Comparison of ENCODE assay signal across 27 cellular contexts in the genomic region with DNA sequence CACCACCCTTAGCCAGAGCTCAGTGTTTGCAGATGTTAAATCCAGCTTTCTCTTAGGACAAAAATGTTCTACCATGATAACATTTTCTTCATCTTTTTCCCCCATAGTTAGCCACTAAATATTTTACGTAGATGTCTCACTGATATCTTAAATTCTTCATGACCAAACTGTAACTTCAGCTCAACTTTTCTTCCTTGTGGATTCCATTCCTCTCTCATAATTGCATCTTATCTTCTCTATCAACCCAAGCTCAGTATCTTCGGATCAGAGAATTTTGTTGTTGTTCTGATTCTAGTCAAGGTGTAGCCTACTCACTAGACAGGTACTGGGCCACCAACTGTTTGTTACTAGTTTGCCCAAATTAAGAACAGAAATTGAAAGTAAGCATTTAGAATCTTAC.
A peak's percentile ranks its signal among the peaks of the same experiment; 100 is the strongest.
DNase-seq lines count a peak whose midpoint lies in the region; ATAC-seq, FAIRE-seq and TF ChIP-seq lines count a peak whose summit lies in the region.
"Had no signal": no experiment of that assay in that cellular context is flagged by ENCODE, and none has a peak within 500 bp of the region (broad histone marks: within the 10 kb centered on the region; RNA-seq: fewer than 3 reads in every experiment).

No MANE protein-coding gene starts in this region.

- H3K27me3 Mint-ChIP-seq in CD14-positive monocyte (ENCODE audit: low read depth in 3 of 3) (no peaks in the 10 kb centered on the region), IgD-negative memory B cell (peaks cover 2% of the 10 kb centered on the region), astrocyte (ENCODE audit: low read depth, unreplicated experiment) (no peaks in the 10 kb centered on the region)

- H3K4me1 Mint-ChIP-seq in CD14-positive monocyte, result peaks cover 30% of the 10 kb centered on the region
- peaks cover 40 to 67% (median 47%) of the 10 kb centered on the region in 3 donors for H3K4me1 Mint-ChIP-seq in IgD-negative memory B cell
- H3K4me1 Mint-ChIP-seq in astrocyte (ENCODE audit: low read depth, unreplicated experiment), result peaks cover 24% of the 10 kb centered on the region

- H3K9me3 Mint-ChIP-seq in CD14-positive monocyte, result peaks cover 0 to 2% (median 0%) of the 10 kb centered on the region in 7 donors
- H3K9me3 Mint-ChIP-seq in IgD-negative memory B cell, result no peaks in the 10 kb centered on the region
- H3K9me3 Mint-ChIP-seq in astrocyte (ENCODE audit: unreplicated experiment), result peaks cover 1% of the 10 kb centered on the region

- peak overlapping the region in 5 of 7 donors; percentile 5 to 81 (median 27) for H3K27ac Mint-ChIP-seq in CD14-positive monocyte
- peak overlapping the region in 2 of 3 donors; percentile 4 to 83 for H3K27ac Mint-ChIP-seq in IgD-negative memory B cell
- no peak overlapping the region for H3K27ac Mint-ChIP-seq in astrocyte (ENCODE audit: unreplicated experiment)

- H3K4me1 ChIP-seq in astrocyte (ENCODE audit: insufficient read depth, low read length) (peaks cover 5% of the 10 kb centered on the region), neutrophil (ENCODE audit: control insufficient read depth in 1 of 2, insufficient read depth in 1 of 2, low read depth in 1 of 2, low read length in 1 of 2) (no peaks in the 10 kb centered on the region)
- H3K4me1 ChIP-seq: Caco-2, SJCRH30 had no signal

- H3K27ac ChIP-seq in astrocyte (ENCODE audit: low read depth, low read length) (no peak overlapping the region), neutrophil (peak overlapping the region; percentile 56)
- H3K27ac ChIP-seq: PC-9, SJCRH30 had no signal

- no peak overlapping the region for H3K4me3 Mint-ChIP-seq in CD14-positive monocyte
- no peak overlapping the region for H3K4me3 Mint-ChIP-seq in IgD-negative memory B cell
- H3K4me3 Mint-ChIP-seq in astrocyte (ENCODE audit: unreplicated experiment), result no peak overlapping the region
- H3K4me3 Mint-ChIP-seq: CD8-positive, alpha-beta T cell had no signal

- no peak for ATAC-seq in GM19452 (IDR thresholded peaks at IDR 0.05; ENCODE audit: unreplicated experiment)
- ATAC-seq: CD8-positive, alpha-beta T cell; Right ventricle myocardium inferior; SK-N-SH treated with all-trans-retinoic acid at 6 μM for 48 hours had no signal

- DNase-seq in CD14-positive monocyte (ENCODE audit: low spot score), result no peak
- peak; percentile 45 for DNase-seq in astrocyte (ENCODE audit: low read depth)
- DNase-seq in activated CD8-positive, alpha-beta memory T cell treated with anti-CD3 and anti-CD28 coated beads for 24 hours, result no peak
- no peak for DNase-seq in activated T-cell treated with anti-CD3 and anti-CD28 coated beads, Interleukin-2, amount 50 U/mL, for 48 hours
- no peak for DNase-seq in ecto neural progenitor cell (ENCODE audit: low spot score)
- DNase-seq: Caco-2; CD8-positive, alpha-beta T cell; DMS 273 treated with DMSO at 0.1 percent for 48 hours; DMS79; GF-D8; KG1; MG63; NCI-H2029; NCI-H446; NCI-H524 treated with DMSO at 0.1 percent for 48 hours; NCI-H774; NK-92 treated with Interleukin-12 subunit alpha and Interleukin-12 subunit beta, amount 100 ng/mL, for 24 hours; PC-9; SJCRH30 had no signal

- peaks cover 70% of the 10 kb centered on the region for H4K20me1 ChIP-seq in astrocyte (ENCODE audit: insufficient read depth, low read length)

- intact Hi-C loops in CD14-positive monocyte (cut with micrococcal nuclease), result no loop called here

- H3K27me3 ChIP-seq in astrocyte (ENCODE audit: insufficient read depth, low read length) (no peaks in the 10 kb centered on the region), neutrophil (no peaks in the 10 kb centered on the region)
- H3K27me3 ChIP-seq: BLaER1 treated with 17β-estradiol and CSF1 and Interleukin-3, amounts not matched to agents 10 nM and 100 nM; MG63; SJCRH30 had no signal

- no peak for FAIRE-seq in astrocyte (lab: Jason Lieb, UNC)
- FAIRE-seq: A204.1, GM12892 had no signal

- H3K4me3 ChIP-seq in astrocyte (ENCODE audit: insufficient read depth, low read depth, low read length) (no peak overlapping the region), neutrophil (ENCODE audit: low read depth in 1 of 2, low read length in 1 of 2) (no peak overlapping the region)
- H3K4me3 ChIP-seq: BLaER1 treated with 17β-estradiol and CSF1 and Interleukin-3, amounts not matched to agents 10 nM and 100 nM; MG63; PC-9; SJCRH30 had no signal

- no peak overlapping the region for H3K9ac ChIP-seq in astrocyte (ENCODE audit: low read length)
- H3K9ac ChIP-seq: BLaER1 treated with 17β-estradiol and CSF1 and Interleukin-3, amounts not matched to agents 10 nM and 100 nM had no signal

- H3K4me2 ChIP-seq in astrocyte (ENCODE audit: low read length), result no peak overlapping the region
- H3K4me2 ChIP-seq: PC-9 had no signal

- TF ChIP-seq CTCF in CD14-positive monocyte (IDR thresholded peaks at IDR 0.05), result no peak
- no peak for TF ChIP-seq CTCF in astrocyte (IDR thresholded peaks at IDR 0.05; ENCODE audit: insufficient read depth, low read depth, low read length)
- no peak for TF ChIP-seq CTCF in neutrophil (IDR thresholded peaks at IDR 0.05)

- H2AFZ ChIP-seq in astrocyte (ENCODE audit: low read depth, low read length), result no peak overlapping the region
- H2AFZ ChIP-seq: PC-9 had no signal

- H3K9me3 ChIP-seq in astrocyte (ENCODE audit: insufficient read depth, low read depth, low read length) (no peaks in the 10 kb centered on the region), neutrophil (no peaks in the 10 kb centered on the region)
- H3K9me3 ChIP-seq: Caco-2, MG63 had no signal

- no peaks in the 10 kb centered on the region for H3K36me3 ChIP-seq in astrocyte (ENCODE audit: insufficient read depth, low read length)
- H3K36me3 ChIP-seq in neutrophil, result no peaks in the 10 kb centered on the region
- H3K36me3 ChIP-seq: MG63, SJCRH30 had no signal

- H3K36me3 Mint-ChIP-seq in CD14-positive monocyte, result peaks cover 18 to 35% of the 10 kb centered on the region in 2 donors
- H3K36me3 Mint-ChIP-seq in IgD-negative memory B cell, result peaks cover 4% of the 10 kb centered on the region
- H3K36me3 Mint-ChIP-seq in astrocyte (ENCODE audit: low read depth, unreplicated experiment), result peaks cover 17% of the 10 kb centered on the region

- H3K79me2 ChIP-seq in astrocyte (ENCODE audit: insufficient read depth, low read length), result peaks cover 69% of the 10 kb centered on the region
